Comparison of ENCODE assay signal across 11 cellular contexts in genomic region chr16:10946308-10946707, GRCh38. TPM values are rescaled to one million over a fixed set of nuclear protein-coding genes. Genes with fewer than 3 reads are reported as not detected.
DNase-seq lines count a peak whose midpoint lies in the region; ATAC-seq and TF ChIP-seq lines count a peak whose summit lies in the region.
"Had no signal": no experiment of that assay in that cellular context is flagged by ENCODE, and none has a peak within 500 bp of the region (broad histone marks: within the 10 kb centered on the region; RNA-seq: fewer than 3 reads in every experiment).

No MANE protein-coding gene starts in this region.

- H3K27me3 ChIP-seq in BJ (ENCODE audit: control insufficient read depth, insufficient read depth, low read length) (no peaks in the 10 kb centered on the region), aorta (ENCODE audit: control insufficient read depth in 1 of 2, insufficient read depth in 2 of 2, low read length in 1 of 2) (no peaks in the 10 kb centered on the region)
- no peaks in the 10 kb centered on the region for H3K27me3 ChIP-seq in naive thymus-derived CD4-positive, alpha-beta T cell (ENCODE audit: control insufficient read depth in 2 of 2, insufficient read depth in 2 of 2, low read length in 2 of 2)

- 0 out of 2 replicates have a peak overlapping the region, but pooled peaks have one; percentile 1 for H3K4me3 ChIP-seq in BJ (ENCODE audit: low read depth, low read length)
- peak overlapping the region; percentile 81 for H3K4me3 ChIP-seq in HFF-Myc (replicated peaks; ENCODE audit: low read depth, low read length)
- H3K4me3 ChIP-seq in naive thymus-derived CD4-positive, alpha-beta T cell (ENCODE audit: low read length), result no peak overlapping the region
- no peak overlapping the region for H3K4me3 ChIP-seq in aorta (ENCODE audit: low read length in 2 of 2)

- H3K27ac ChIP-seq in cingulate gyrus (ENCODE audit: low read depth, low read length) (peak overlapping the region; percentile 1), aorta (ENCODE audit: low read depth in 1 of 2, low read length in 2 of 2) (no peak overlapping the region), substantia nigra (ENCODE audit: low read depth, low read length, poor library complexity, severe bottlenecking) (no peak overlapping the region)
- H3K27ac ChIP-seq in naive thymus-derived CD4-positive, alpha-beta T cell (ENCODE audit: low read depth, low read length), result no peak overlapping the region
- H3K27ac ChIP-seq: SK-N-MC had no signal

- peak overlapping the region; percentile 56 to 95 (median 90) for H3K4me3 Mint-ChIP-seq in naive thymus-derived CD4-positive, alpha-beta T cell

- DNase-seq in BJ (ENCODE audit: low read depth), result no peak
- no peak for DNase-seq in HFF-Myc (ENCODE audit: extremely low read depth, low read depth)
- no peak for DNase-seq in naive thymus-derived CD4-positive, alpha-beta T cell
- no peak for DNase-seq in aorta
- DNase-seq in substantia nigra (lab: John Stamatoyannopoulos, UW), result no peak
- DNase-seq in cortex of kidney (lab: John Stamatoyannopoulos, UW), result no peak
- DNase-seq: GDM1, NCI-H2171 had no signal

- intact Hi-C loops in naive thymus-derived CD4-positive, alpha-beta T cell (cut with micrococcal nuclease), result loop anchor here (10.0 kb wide), 2 partner anchors 638 to 1028 kb away; partner anchors contain the start of genes LITAF (in 1 of the 2) and SNX29 (in 1 of the 2)
- intact Hi-C loops in aorta (cut with DNase I), result no loop called here

- no peak for ATAC-seq in naive thymus-derived CD4-positive, alpha-beta T cell
- ATAC-seq in aorta (ENCODE audit: low FRiP score) (no peak), GM18520 (IDR thresholded peaks at IDR 0.05; ENCODE audit: unreplicated experiment) (no peak)

- no peaks in the 10 kb centered on the region for H3K9me3 Mint-ChIP-seq in naive thymus-derived CD4-positive, alpha-beta T cell

- no peaks in the 10 kb centered on the region for H3K27me3 Mint-ChIP-seq in naive thymus-derived CD4-positive, alpha-beta T cell

- POLR2A ChIA-PET in BJ (lab: Charles Lee), result no interaction called here
- POLR2A ChIA-PET in naive thymus-derived CD4-positive, alpha-beta T cell (lab: Charles Lee), result no interaction called here

- H3K36me3 ChIP-seq in BJ (ENCODE audit: control insufficient read depth, insufficient read depth, low read length) (no peaks in the 10 kb centered on the region), aorta (ENCODE audit: control insufficient read depth in 1 of 2, insufficient read depth in 2 of 2, low read length in 1 of 2) (no peaks in the 10 kb centered on the region)
- peaks cover 0 to 12% (median 0%) of the 10 kb centered on the region in 3 experiments for H3K36me3 ChIP-seq in naive thymus-derived CD4-positive, alpha-beta T cell (ENCODE audit: control insufficient read depth in 2 of 3, insufficient read depth in 3 of 3, low read length in 3 of 3)

- H3K36me3 Mint-ChIP-seq in naive thymus-derived CD4-positive, alpha-beta T cell, result no peaks in the 10 kb centered on the region

- CTCF ChIA-PET in BJ (lab: Yijun Ruan, JAX), result interaction anchor here (2.0 kb wide), 1 partner anchor 8 kb away, joined by 8 read pairs; no protein-coding TSS in a partner anchor
- CTCF ChIA-PET in naive thymus-derived CD4-positive, alpha-beta T cell (lab: Charles Lee), result no interaction called here

- 40 to 48% methylated on average over 5 of the region's 5 CpGs for WGBS in aorta, 2 donors

- H3K27ac Mint-ChIP-seq in naive thymus-derived CD4-positive, alpha-beta T cell, result peak overlapping the region in 7 of 9 donors; percentile 1 to 84 (median 41)

- peaks cover 32 to 81% (median 68%) of the 10 kb centered on the region in 7 donors for H3K4me1 Mint-ChIP-seq in naive thymus-derived CD4-positive, alpha-beta T cell

- H3K4me1 ChIP-seq in naive thymus-derived CD4-positive, alpha-beta T cell (ENCODE audit: control insufficient read depth in 2 of 2, insufficient read depth in 2 of 2, low read length in 2 of 2), result peaks cover 15 to 46% of the 10 kb centered on the region in 2 donors
- no peaks in the 10 kb centered on the region for H3K4me1 ChIP-seq in aorta (ENCODE audit: control insufficient read depth in 1 of 2, insufficient read depth in 2 of 2, low read length in 2 of 2)

- no peaks in the 10 kb centered on the region for H3K9me3 ChIP-seq in naive thymus-derived CD4-positive, alpha-beta T cell (ENCODE audit: control insufficient read depth in 2 of 3, low read length in 3 of 3)
- no peaks in the 10 kb centered on the region for H3K9me3 ChIP-seq in aorta (ENCODE audit: control insufficient read depth, low read length)

- no peak for TF ChIP-seq CTCF in BJ (IDR thresholded peaks at IDR 0.05; ENCODE audit: insufficient read depth, low read depth, low read length)
- no peak for TF ChIP-seq CTCF in HFF-Myc (IDR thresholded peaks at IDR 0.05; ENCODE audit: low read depth, low read length, missing control alignments)

RNA-seq across cellular contexts. Expression of gene CLEC16A, which starts 1.9 kb away (rescaled TPM):
- polyA plus RNA-seq in BJ (2011; rRNA removed), result 7.7 and 8.7 TPM in 2 replicates
- 24.7 and 44.1 TPM in 2 replicates for polyA minus RNA-seq in BJ (2011; rRNA and poly(A)+ RNA removed)
- total RNA-seq in naive thymus-derived CD4-positive, alpha-beta T cell, result 10 to 100 TPM; 28.2 to 38.2 (median 34.0) TPM
- polyA plus RNA-seq in naive thymus-derived CD4-positive, alpha-beta T cell, result 10 to 100 TPM; 14.7 to 25.6 TPM
- total RNA-seq in aorta, result 10 to 100 TPM; 27.1 to 28.8 TPM
- 10 to 100 TPM in 1 of 2 donors, 1 to 10 TPM in 1; 5.9 to 10.9 TPM for polyA plus RNA-seq in aorta

RNA-seq across cellular contexts. Expression of gene DEXI, which starts 4.0 kb away (rescaled TPM):
- polyA plus RNA-seq in BJ (2011; rRNA removed) (32.7 and 55.2 TPM in 2 replicates), aorta (10 to 100 TPM; 46.6 to 60.1 TPM)
- 17.3 and 23.4 TPM in 2 replicates for polyA minus RNA-seq in BJ (2011; rRNA and poly(A)+ RNA removed)
- total RNA-seq in naive thymus-derived CD4-positive, alpha-beta T cell, result 10 to 100 TPM; 13.2 to 39.8 (median 30.2) TPM
- 10 to 100 TPM; 51.0 to 83.5 TPM for polyA plus RNA-seq in naive thymus-derived CD4-positive, alpha-beta T cell
- 10 to 100 TPM; 41.4 to 42.3 TPM for total RNA-seq in aorta

Comparison
In these comparisons a context has a peak if more than half of its experiments do, and no peak if none do; other contexts are left out.
1. H3K4me3 ChIP-seq: peak in BJ (single experiment) and HFF-Myc (single experiment); none in naive thymus-derived CD4-positive, alpha-beta T cell (single experiment) and aorta (0 of 2).
2. intact Hi-C loops: an anchor here in naive thymus-derived CD4-positive, alpha-beta T cell (10.0 kb wide); none called in aorta.